8 cellular contexts compared by ENCODE assay signal in genomic region chr4:109815151-109816081, GRCh38. TPM values are rescaled to one million over a fixed set of nuclear protein-coding genes. Genes with fewer than 3 reads are reported as not detected.
DNase-seq lines count a peak whose midpoint lies in the region; ATAC-seq and TF ChIP-seq lines count a peak whose summit lies in the region.

TSS of gene GAR1 (plus strand) at chr4:109815762. CDS start at chr4:109816165, 403 bp downstream.

- peak within 1 kb of the TSS; percentile 96 for H3K4me2 ChIP-seq in trophoblast cell (ENCODE audit: low read length)

- H3K27me3 ChIP-seq in trophoblast cell (ENCODE audit: insufficient read depth, low read length): no peaks in the 10 kb centered on the region
- H3K27me3 ChIP-seq in upper lobe of left lung: no peaks in the 10 kb centered on the region

- peak within 1 kb of the TSS; percentile 88 for H4K8ac ChIP-seq in trophoblast cell (ENCODE audit: low read depth, low read length)

- peaks cover 5% of the 10 kb centered on the region for H3K79me1 ChIP-seq in trophoblast cell (ENCODE audit: low read length)

- peak within 1 kb of the TSS; percentile 95 for H2AFZ ChIP-seq in trophoblast cell (ENCODE audit: insufficient read depth, low read length, poor library complexity)

- peaks cover 5% of the 10 kb centered on the region for H3K79me2 ChIP-seq in trophoblast cell (ENCODE audit: control insufficient read depth, insufficient read depth, low read length, poor library complexity)

- H3K36me3 ChIP-seq in trophoblast cell (ENCODE audit: control insufficient read depth in 1 of 2, insufficient read depth in 2 of 2, low read length in 2 of 2): peaks cover 3% of the 10 kb centered on the region in 2 experiments
- peaks cover 0 to 17% (median 0%) of the 10 kb centered on the region in 4 donors for H3K36me3 ChIP-seq in upper lobe of left lung

- H3K14ac ChIP-seq in trophoblast cell (ENCODE audit: low read length): peak within 1 kb of the TSS; percentile 81

- peak within 1 kb of the TSS; percentile 78 for H4K91ac ChIP-seq in trophoblast cell (ENCODE audit: low read depth, low read length)

- H3K18ac ChIP-seq in trophoblast cell (ENCODE audit: low read length): peak within 1 kb of the TSS; percentile 71

- peak within 1 kb of the TSS; percentile 76 for H3K4ac ChIP-seq in trophoblast cell (ENCODE audit: low read depth, low read length)

- H3K4me1 Mint-ChIP-seq in activated naive CD8-positive, alpha-beta T cell treated with anti-CD3 and anti-CD28 coated beads, Interleukin-2, amount 50 U/mL, for 24 hours: peaks cover 47% of the 10 kb centered on the region

- H3K9me3 Mint-ChIP-seq in activated naive CD8-positive, alpha-beta T cell treated with anti-CD3 and anti-CD28 coated beads, Interleukin-2, amount 50 U/mL, for 24 hours: no peaks in the 10 kb centered on the region

- H2BK120ac ChIP-seq in trophoblast cell (ENCODE audit: insufficient read depth, low read length, poor library complexity): peak within 1 kb of the TSS; percentile 74

- ATAC-seq in HG02763 (IDR thresholded peaks at IDR 0.05; ENCODE audit: unreplicated experiment): peak; percentile 100
- peak; percentile 97 for ATAC-seq in activated naive CD8-positive, alpha-beta T cell treated with anti-CD3 and anti-CD28 coated beads, Interleukin-2, amount 50 U/mL, for 24 hours
- ATAC-seq in upper lobe of left lung (ENCODE audit: low FRiP score in 2 of 2): peak; percentile 97 to 100

- peaks cover 39% of the 10 kb centered on the region for H3K36me3 Mint-ChIP-seq in activated naive CD8-positive, alpha-beta T cell treated with anti-CD3 and anti-CD28 coated beads, Interleukin-2, amount 50 U/mL, for 24 hours (ENCODE audit: low read depth)

- WGBS in trophoblast cell (ENCODE audit: extremely low coverage, insufficient coverage, insufficient read length): no CpG with 5 or more reads among the region's 53 CpGs
- WGBS in upper lobe of left lung, 2 donors: 0 to 1% methylated on average over 42 to 53 of the region's 53 CpGs

- TF ChIP-seq CTCF in GM12865 (IDR thresholded peaks at IDR 0.05; ENCODE audit: insufficient read depth, low read depth, low read length, missing control alignments) (no peak), upper lobe of left lung (IDR thresholded peaks at IDR 0.05) (no peak)

- DNase-seq in GM12865 (ENCODE audit: low read depth) (peak; percentile 94), NCI-H1417 treated with DMSO at 0.1 percent for 48 hours (lab: John Stamatoyannopoulos, UW) (peak; percentile 59), SW480 (ENCODE audit: low spot score) (peak; percentile 94), cardiac septum (ENCODE audit: low spot score) (peak; percentile 96), trophoblast cell (peak; percentile 92 to 94), upper lobe of left lung (peak; percentile 92 to 96)
- peak; percentile 86 for DNase-seq in activated naive CD8-positive, alpha-beta T cell treated with anti-CD3 and anti-CD28 coated beads, Interleukin-2, amount 50 U/mL, for 24 hours

- H3K4me1 ChIP-seq in trophoblast cell (ENCODE audit: control insufficient read depth in 1 of 2, insufficient read depth in 2 of 2, low read length in 2 of 2): no peaks in the 10 kb centered on the region
- peaks cover 11 to 19% (median 14%) of the 10 kb centered on the region in 4 donors for H3K4me1 ChIP-seq in upper lobe of left lung

- H3K4me3 ChIP-seq in GM12865 (ENCODE audit: low read depth, low read length): peak within 1 kb of the TSS; percentile 67
- H3K4me3 ChIP-seq in trophoblast cell (ENCODE audit: low read depth, low read length): peak within 1 kb of the TSS; percentile 91
- H3K4me3 ChIP-seq in upper lobe of left lung: peak within 1 kb of the TSS; percentile 48 to 85 (median 74)

- H3K27ac ChIP-seq in trophoblast cell (ENCODE audit: low read depth, low read length) (peak within 1 kb of the TSS; percentile 80), upper lobe of left lung (peak within 1 kb of the TSS; percentile 82 to 89 (median 84))

- peak within 1 kb of the TSS; percentile 21 for H2AK5ac ChIP-seq in trophoblast cell (ENCODE audit: low read length)

- peak within 1 kb of the TSS; percentile 75 for H4K12ac ChIP-seq in trophoblast cell (ENCODE audit: low read depth, low read length)

- peak in 1 of 4 donors; percentile 30 for TF ChIP-seq EP300 in upper lobe of left lung (IDR thresholded peaks at IDR 0.05)

- H3K27me3 Mint-ChIP-seq in activated naive CD8-positive, alpha-beta T cell treated with anti-CD3 and anti-CD28 coated beads, Interleukin-2, amount 50 U/mL, for 24 hours: no peaks in the 10 kb centered on the region

- no peak within 1 kb of the TSS for H3K23ac ChIP-seq in trophoblast cell (ENCODE audit: low read length)

- peak within 1 kb of the TSS; percentile 98 for H3K4me3 Mint-ChIP-seq in activated naive CD8-positive, alpha-beta T cell treated with anti-CD3 and anti-CD28 coated beads, Interleukin-2, amount 50 U/mL, for 24 hours

- H3K9ac ChIP-seq in trophoblast cell (ENCODE audit: low read length): peak within 1 kb of the TSS; percentile 73

- H3K9me3 ChIP-seq in trophoblast cell (ENCODE audit: insufficient read depth, low read depth, low read length) (no peaks in the 10 kb centered on the region), upper lobe of left lung (no peaks in the 10 kb centered on the region)

- TF ChIP-seq POLR2A in upper lobe of left lung (IDR thresholded peaks at IDR 0.05): peak in 2 of 4 donors; percentile 40 to 75

- peak within 1 kb of the TSS; percentile 71 for H2BK5ac ChIP-seq in trophoblast cell (ENCODE audit: low read depth, low read length, poor library complexity)

- intact Hi-C loops in cardiac septum (cut with DNase I): loop anchor here (1.0 to 10.0 kb wide), 5 partner anchors 86 to 383 kb away; partner anchors contain the start of genes CASP6, MCUB and SEC24B

- H2BK12ac ChIP-seq in trophoblast cell (ENCODE audit: low read length): no peak within 1 kb of the TSS

- peak within 1 kb of the TSS; percentile 99 for H3K27ac Mint-ChIP-seq in activated naive CD8-positive, alpha-beta T cell treated with anti-CD3 and anti-CD28 coated beads, Interleukin-2, amount 50 U/mL, for 24 hours

RNA-seq across cellular contexts. Expression of gene GAR1, which starts in this region (rescaled TPM):
- total RNA-seq in cardiac septum (7.9 TPM), upper lobe of left lung (10 to 100 TPM in 2 of 6 donors, 1 to 10 TPM in 4; 2.1 to 14.6 (median 9.1) TPM)
- polyA plus RNA-seq in trophoblast cell (2013): 79.3 and 85.2 TPM in 2 replicates

Comparison
In these comparisons a context has a peak if more than half of its experiments do, and no peak if none do; other contexts are left out.
1. Peak in every context shown above with its lines: DNase-seq, ATAC-seq, H3K4me3 ChIP-seq and H3K27ac ChIP-seq.